Comparison of ENCODE assay signal across 8 cellular contexts in the genomic region with DNA sequence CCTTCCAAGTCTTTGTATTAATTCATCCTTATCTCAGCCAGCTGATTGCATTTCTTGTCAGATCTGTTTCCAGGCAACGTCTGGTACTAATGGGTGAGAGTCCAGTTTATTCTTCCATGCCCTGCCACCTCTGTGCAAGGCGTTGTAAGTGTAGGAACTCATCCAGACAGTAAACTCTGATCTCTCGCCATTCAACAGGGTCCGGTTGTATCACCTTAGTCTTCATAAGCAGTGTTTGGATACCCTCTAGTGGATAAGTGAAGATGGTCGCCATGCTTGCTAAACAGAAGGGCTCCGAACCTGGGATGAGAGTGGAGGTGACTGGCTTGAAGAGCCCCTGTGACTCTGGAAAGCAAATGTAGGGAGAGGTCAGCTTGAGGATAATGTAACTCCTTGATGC. TPM values are rescaled to one million over a fixed set of nuclear protein-coding genes. Genes with fewer than 3 reads are reported as not detected.
DNase-seq lines count a peak whose midpoint lies in the region; ATAC-seq and TF ChIP-seq lines count a peak whose summit lies in the region.

No MANE protein-coding gene starts in this region.

- H3K36me3 Mint-ChIP-seq in nephron progenitor cell (ENCODE audit: low read depth) (no peaks in the 10 kb centered on the region), CD14-positive monocyte (no peaks in the 10 kb centered on the region)

- DNase-seq in Right ventricle myocardium inferior (ENCODE audit: missing footprints), result no peak
- no peak for DNase-seq in cardiac septum (ENCODE audit: low spot score)
- peak; percentile 25 to 59 for DNase-seq in SW 1271 (lab: John Stamatoyannopoulos, UW)
- DNase-seq in fibroblast of gingiva (ENCODE audit: low read depth), result peak; percentile 24
- DNase-seq in nephron progenitor cell, result peak; percentile 28
- no peak for DNase-seq in T-helper 9 cell
- no peak for DNase-seq in CD14-positive monocyte (ENCODE audit: low spot score)

- TF ChIP-seq CTCF in LNCAP (IDR thresholded peaks at IDR 0.05) (peak; percentile 69), nephron progenitor cell (IDR thresholded peaks at IDR 0.05) (peak; percentile 59), CD14-positive monocyte (IDR thresholded peaks at IDR 0.05) (no peak)

- no peak overlapping the region for H3K27ac Mint-ChIP-seq in nephron progenitor cell
- no peak overlapping the region for H3K27ac Mint-ChIP-seq in CD14-positive monocyte

- H3K4me1 Mint-ChIP-seq in nephron progenitor cell, result peaks cover 27% of the 10 kb centered on the region
- H3K4me1 Mint-ChIP-seq in CD14-positive monocyte, result no peaks in the 10 kb centered on the region

- H3K4me3 Mint-ChIP-seq in nephron progenitor cell, result no peak overlapping the region
- no peak overlapping the region for H3K4me3 Mint-ChIP-seq in CD14-positive monocyte

- peak; percentile 73 for ATAC-seq in Right ventricle myocardium inferior

- intact Hi-C loops in Right ventricle myocardium inferior (cut with DNase I) (loop anchor here (2.0 kb wide), 2 partner anchors 43 to 163 kb away; no protein-coding TSS in a partner anchor), cardiac septum (cut with DNase I) (loop anchor here (1.0 kb wide), 1 partner anchor 163 kb away; no protein-coding TSS in a partner anchor), CD14-positive monocyte (cut with micrococcal nuclease) (no loop called here)

- H3K27me3 Mint-ChIP-seq in nephron progenitor cell (ENCODE audit: low read depth, poor library complexity) (peaks cover 3% of the 10 kb centered on the region), CD14-positive monocyte (ENCODE audit: low read depth in 3 of 3) (peaks cover 0 to 10% (median 3%) of the 10 kb centered on the region in 3 donors)

- H3K9me3 Mint-ChIP-seq in nephron progenitor cell (no peaks in the 10 kb centered on the region), CD14-positive monocyte (no peaks in the 10 kb centered on the region)

RNA-seq across cellular contexts. Expression of a gene that starts 51.6 kb away (rescaled TPM):
- 5.0 TPM for total RNA-seq in Right ventricle myocardium inferior
- total RNA-seq in cardiac septum, result 4.0 TPM
- polyA plus RNA-seq in CD14-positive monocyte, result 100 to 1,000 TPM; 146 to 148 TPM

Comparison
In these comparisons a context has a peak if more than half of its experiments do, and no peak if none do; other contexts are left out.
1. DNase-seq: peak in SW 1271 (2 of 2), fibroblast of gingiva (single experiment) and nephron progenitor cell (single experiment); none in Right ventricle myocardium inferior (single experiment), cardiac septum (single experiment), T-helper 9 cell (single experiment) and CD14-positive monocyte (single experiment).
2. intact Hi-C loops: an anchor here in Right ventricle myocardium inferior (2.0 kb wide) and cardiac septum (1.0 kb wide); none called in CD14-positive monocyte.